Comparison of ENCODE assay signal across 8 cellular contexts in the genomic region with DNA sequence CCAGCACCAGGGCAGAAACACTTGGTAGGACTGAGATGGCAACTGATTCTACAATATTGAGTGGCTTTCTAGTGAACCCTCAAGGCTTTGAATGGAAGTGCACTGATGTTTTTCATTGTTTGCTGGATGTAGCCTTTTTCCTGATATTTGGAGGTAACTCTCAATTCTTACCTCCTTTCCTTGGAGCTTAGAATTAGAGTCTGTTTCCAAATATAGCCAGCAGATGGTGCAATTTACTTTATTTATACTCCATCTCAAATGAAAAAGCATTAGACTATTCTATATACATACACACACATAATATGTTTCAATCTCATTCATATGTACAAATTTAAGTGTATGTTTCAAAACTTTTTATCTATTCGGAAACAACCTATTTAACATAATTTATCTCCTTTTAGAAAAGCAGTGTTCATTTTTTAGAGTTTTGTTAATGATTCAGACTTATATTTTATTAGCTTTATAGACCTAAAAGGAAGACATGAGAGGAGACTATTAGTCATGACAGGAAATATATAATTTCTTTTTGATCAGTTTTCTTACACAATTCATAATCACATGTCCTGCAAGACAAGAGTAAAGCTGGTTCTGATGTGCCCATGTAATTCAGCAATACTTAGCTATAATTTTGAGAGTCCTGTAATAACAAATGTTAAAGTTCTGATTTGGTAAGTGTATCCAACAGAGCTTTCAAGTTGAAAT.
DNase-seq lines count a peak whose midpoint lies in the region; ATAC-seq, FAIRE-seq and TF ChIP-seq lines count a peak whose summit lies in the region.

No MANE protein-coding gene starts in this region.

- peaks cover 2% of the 10 kb centered on the region for H3K4me1 Mint-ChIP-seq in astrocyte (ENCODE audit: low read depth, unreplicated experiment)
- H3K4me1 Mint-ChIP-seq in stimulated activated effector memory CD8-positive, alpha-beta T cell treated with anti-CD3 and anti-CD28 coated beads, Interleukin-12 subunit alpha, Interleukin-12 subunit beta, amount 100 ng/mL, for 72 hours, result no peaks in the 10 kb centered on the region

- H3K4me3 ChIP-seq in astrocyte (ENCODE audit: insufficient read depth, low read depth, low read length), result no peak overlapping the region

- peak; percentile 78 for FAIRE-seq in astrocyte (lab: Jason Lieb, UNC)

- H3K4me1 ChIP-seq in astrocyte (ENCODE audit: insufficient read depth, low read length), result no peaks in the 10 kb centered on the region

- H3K27me3 Mint-ChIP-seq in astrocyte (ENCODE audit: low read depth, unreplicated experiment), result no peaks in the 10 kb centered on the region

- no peaks in the 10 kb centered on the region for H3K9me3 Mint-ChIP-seq in astrocyte (ENCODE audit: unreplicated experiment)
- H3K9me3 Mint-ChIP-seq in stimulated activated effector memory CD8-positive, alpha-beta T cell treated with anti-CD3 and anti-CD28 coated beads, Interleukin-12 subunit alpha, Interleukin-12 subunit beta, amount 100 ng/mL, for 72 hours, result no peaks in the 10 kb centered on the region

- no peak overlapping the region for H3K4me2 ChIP-seq in astrocyte (ENCODE audit: low read length)

- H3K27ac ChIP-seq in astrocyte (ENCODE audit: low read depth, low read length), result no peak overlapping the region

- no peak overlapping the region for H3K9ac ChIP-seq in astrocyte (ENCODE audit: low read length)

- TF ChIP-seq CTCF in astrocyte (IDR thresholded peaks at IDR 0.05; ENCODE audit: insufficient read depth, low read depth, low read length), result peak; percentile 54

- H3K36me3 ChIP-seq in astrocyte (ENCODE audit: insufficient read depth, low read length), result no peaks in the 10 kb centered on the region

- no peaks in the 10 kb centered on the region for H3K9me3 ChIP-seq in astrocyte (ENCODE audit: insufficient read depth, low read depth, low read length)

- peak; percentile 56 for ATAC-seq in GM21390 (IDR thresholded peaks at IDR 0.05; ENCODE audit: unreplicated experiment)
- no peak for ATAC-seq in stimulated activated effector memory CD8-positive, alpha-beta T cell treated with anti-CD3 and anti-CD28 coated beads, Interleukin-12 subunit alpha, Interleukin-12 subunit beta, amount 100 ng/mL, for 72 hours

- peak; percentile 30 for DNase-seq in COR-L47 (lab: John Stamatoyannopoulos, UW)
- peak; percentile 26 for DNase-seq in NCI-H1417 treated with DMSO at 0.1 percent for 48 hours (lab: John Stamatoyannopoulos, UW)
- peak; percentile 8 for DNase-seq in astrocyte (ENCODE audit: low read depth)
- peak; percentile 43 for DNase-seq in kidney glomerular epithelial cell (lab: John Stamatoyannopoulos, UW)
- no peak for DNase-seq in stimulated activated effector memory CD8-positive, alpha-beta T cell treated with anti-CD3 and anti-CD28 coated beads, Interleukin-12 subunit alpha, Interleukin-12 subunit beta, amount 100 ng/mL, for 72 hours (ENCODE audit: low spot score in 2 of 2)
- no peak for DNase-seq in stimulated activated CD4-positive, alpha-beta T cell treated with anti-CD3 and anti-CD28 coated beads, Interleukin-4, amount 100 ng/mL, for 4 hours
- no peak for DNase-seq in activated CD4-positive, alpha-beta T cell treated with anti-CD3 and anti-CD28 coated beads for 4 hours

- H3K36me3 Mint-ChIP-seq in astrocyte (ENCODE audit: low read depth, unreplicated experiment), result no peaks in the 10 kb centered on the region
- H3K36me3 Mint-ChIP-seq in stimulated activated effector memory CD8-positive, alpha-beta T cell treated with anti-CD3 and anti-CD28 coated beads, Interleukin-12 subunit alpha, Interleukin-12 subunit beta, amount 100 ng/mL, for 72 hours, result no peaks in the 10 kb centered on the region

- no peak overlapping the region for H3K27ac Mint-ChIP-seq in astrocyte (ENCODE audit: unreplicated experiment)
- H3K27ac Mint-ChIP-seq in stimulated activated effector memory CD8-positive, alpha-beta T cell treated with anti-CD3 and anti-CD28 coated beads, Interleukin-12 subunit alpha, Interleukin-12 subunit beta, amount 100 ng/mL, for 72 hours, result no peak overlapping the region

- H3K27me3 ChIP-seq in astrocyte (ENCODE audit: insufficient read depth, low read length), result no peaks in the 10 kb centered on the region

- H4K20me1 ChIP-seq in astrocyte (ENCODE audit: insufficient read depth, low read length), result no peaks in the 10 kb centered on the region

- H3K79me2 ChIP-seq in astrocyte (ENCODE audit: insufficient read depth, low read length), result no peaks in the 10 kb centered on the region

- H2AFZ ChIP-seq in astrocyte (ENCODE audit: low read depth, low read length), result no peak overlapping the region

- H3K4me3 Mint-ChIP-seq in astrocyte (ENCODE audit: unreplicated experiment), result no peak overlapping the region
- no peak overlapping the region for H3K4me3 Mint-ChIP-seq in stimulated activated effector memory CD8-positive, alpha-beta T cell treated with anti-CD3 and anti-CD28 coated beads, Interleukin-12 subunit alpha, Interleukin-12 subunit beta, amount 100 ng/mL, for 72 hours

Comparison
In these comparisons a context has a peak if more than half of its experiments do, and no peak if none do; other contexts are left out.
1. DNase-seq: peak in COR-L47 (single experiment), NCI-H1417 treated with DMSO at 0.1 percent for 48 hours (single experiment), astrocyte (single experiment) and kidney glomerular epithelial cell (single experiment); none in stimulated activated effector memory CD8-positive, alpha-beta T cell treated with anti-CD3 and anti-CD28 coated beads, Interleukin-12 subunit alpha, Interleukin-12 subunit beta, amount 100 ng/mL, for 72 hours (0 of 2), stimulated activated CD4-positive, alpha-beta T cell treated with anti-CD3 and anti-CD28 coated beads, Interleukin-4, amount 100 ng/mL, for 4 hours (0 of 2) and activated CD4-positive, alpha-beta T cell treated with anti-CD3 and anti-CD28 coated beads for 4 hours (0 of 2).